In genomic region chr2:213733893-213734292, GRCh38 we compare ENCODE assay signal across 15 cellular contexts.
DNase-seq lines count a peak whose midpoint lies in the region; ATAC-seq and TF ChIP-seq lines count a peak whose summit lies in the region.
"Had no signal": no experiment of that assay in that cellular context is flagged by ENCODE, and none has a peak within 500 bp of the region (broad histone marks: within the 10 kb centered on the region; RNA-seq: fewer than 3 reads in every experiment).

No MANE protein-coding gene starts in this region.

- H3K27me3 ChIP-seq in MM.1S (replicated peaks; ENCODE audit: insufficient read depth, low read length): no peaks in the 10 kb centered on the region
- H3K27me3 ChIP-seq in gastrocnemius medialis: no peaks in the 10 kb centered on the region
- H3K27me3 ChIP-seq: BE2C, esophagus muscularis mucosa had no signal

- H2AFZ ChIP-seq in MM.1S (ENCODE audit: low read length): no peak overlapping the region

- no peak overlapping the region for H3K9ac ChIP-seq in MM.1S (ENCODE audit: low read length)

- no peak for TF ChIP-seq CTCF in MM.1S (IDR thresholded peaks at IDR 0.05; ENCODE audit: low read length)
- TF ChIP-seq CTCF in gastrocnemius medialis (IDR thresholded peaks at IDR 0.05 in 4 of 5, conservative IDR thresholded peaks at IDR 0.05 in 1 of 5): no peak

- H3K4me3 ChIP-seq in MM.1S (ENCODE audit: low read length) (no peak overlapping the region), gastrocnemius medialis (no peak overlapping the region)
- H3K4me3 ChIP-seq: esophagus muscularis mucosa had no signal

- DNase-seq in MM.1S (no peak), RKO (ENCODE audit: low spot score) (no peak), gastrocnemius medialis (no peak), NCI-H345 treated with DMSO at 0.1 percent for 48 hours (lab: John Stamatoyannopoulos, UW; ENCODE audit: unreplicated experiment) (no peak)
- DNase-seq: BE2C, KBM-7, midbrain, NCI-H2081, OCI-M1 had no signal

- peak; percentile 96 for ATAC-seq in GM18505 (IDR thresholded peaks at IDR 0.05; ENCODE audit: unreplicated experiment)
- peak; percentile 97 for ATAC-seq in GM19463 (IDR thresholded peaks at IDR 0.05; ENCODE audit: unreplicated experiment)
- peak; percentile 97 for ATAC-seq in HG02798 (IDR thresholded peaks at IDR 0.05; ENCODE audit: poor library complexity, unreplicated experiment)
- peak; percentile 98 for ATAC-seq in HG03432 (IDR thresholded peaks at IDR 0.05; ENCODE audit: unreplicated experiment)
- no peak for ATAC-seq in gastrocnemius medialis
- ATAC-seq: stimulated activated effector memory CD8-positive, alpha-beta T cell treated with anti-CD3 and anti-CD28 coated beads, Interleukin-12 subunit alpha, Interleukin-12 subunit beta, amount 100 ng/mL, for 72 hours had no signal

- TF ChIP-seq POLR2A in GM18505 (IDR thresholded peaks at IDR 0.05; ENCODE audit: borderline replicate concordance, extremely low read depth, insufficient read depth, insufficient read length) (no peak), gastrocnemius medialis (IDR thresholded peaks at IDR 0.05) (no peak)

- H3K79me2 ChIP-seq in MM.1S (ENCODE audit: low read length): no peaks in the 10 kb centered on the region

- H3K36me3 ChIP-seq in MM.1S (replicated peaks; ENCODE audit: insufficient read depth, low read length) (no peaks in the 10 kb centered on the region), gastrocnemius medialis (no peaks in the 10 kb centered on the region)
- H3K36me3 ChIP-seq: BE2C, esophagus muscularis mucosa had no signal

- H3K27ac ChIP-seq in MM.1S (ENCODE audit: low read length) (no peak overlapping the region), gastrocnemius medialis (no peak overlapping the region)
- H3K27ac ChIP-seq: esophagus muscularis mucosa had no signal

- H3K4me1 ChIP-seq in MM.1S (ENCODE audit: low read length) (no peaks in the 10 kb centered on the region), gastrocnemius medialis (no peaks in the 10 kb centered on the region)
- H3K4me1 ChIP-seq: esophagus muscularis mucosa had no signal

- H3K9me2 ChIP-seq in MM.1S (replicated peaks; ENCODE audit: insufficient read depth, low read length): no peaks in the 10 kb centered on the region

- no peaks in the 10 kb centered on the region for H3K9me3 ChIP-seq in MM.1S (replicated peaks; ENCODE audit: insufficient read depth, low read length)
- no peaks in the 10 kb centered on the region for H3K9me3 ChIP-seq in gastrocnemius medialis
- H3K9me3 ChIP-seq: BE2C, esophagus muscularis mucosa had no signal

- H3F3A ChIP-seq in MM.1S (ENCODE audit: insufficient read depth, low read length): no peaks in the 10 kb centered on the region

- intact Hi-C loops in gastrocnemius medialis (cut with DNase I; ENCODE audit: low total_unique reads): no loop called here

- H4K20me1 ChIP-seq in MM.1S (ENCODE audit: insufficient read depth, low read length): no peaks in the 10 kb centered on the region

- in situ Hi-C loops in gastrocnemius medialis (cut with MboI; ENCODE audit: low sequenced_read_pairs in 4 of 4): no loop called here

- no peak overlapping the region for H3K4me2 ChIP-seq in MM.1S (ENCODE audit: low read depth, low read length)

Comparison
In these comparisons a context has a peak if more than half of its experiments do, and no peak if none do; other contexts are left out.
1. ATAC-seq: peak in GM18505 (single experiment), GM19463 (single experiment), HG02798 (single experiment) and HG03432 (single experiment); none in gastrocnemius medialis (0 of 2).